In the genomic region with DNA sequence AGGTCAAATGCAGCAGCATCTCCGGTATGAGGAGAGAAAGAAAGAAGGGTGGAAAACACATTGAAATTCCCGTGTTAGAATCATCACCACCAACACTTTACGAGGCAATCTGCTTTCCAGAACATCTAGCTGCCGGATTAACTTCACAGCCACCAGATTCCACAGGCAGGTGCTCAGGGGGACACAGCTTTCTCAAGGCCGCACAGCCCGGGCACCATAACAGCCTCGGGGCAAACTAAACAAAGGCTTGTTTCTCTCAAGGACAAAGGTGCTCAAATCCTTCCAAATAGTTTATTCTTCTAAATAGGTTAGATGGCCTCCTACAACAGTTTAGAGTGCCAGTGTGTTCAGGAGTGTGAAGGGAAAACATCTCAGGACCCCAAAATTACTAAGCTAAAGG, we compare ENCODE assay signal across 16 cellular contexts.
"Had no signal": no experiment of that assay in that cellular context is flagged by ENCODE, and none has a peak within 500 bp of the region (broad histone marks: within the 10 kb centered on the region; RNA-seq: fewer than 3 reads in every experiment).

No MANE protein-coding gene starts in this region.

- H3K9me3 ChIP-seq: colonic mucosa, esophagus muscularis mucosa, left lung, thyroid gland, uterus had no signal

- H3K36me3 ChIP-seq: colonic mucosa, esophagus muscularis mucosa, left lung, thyroid gland, uterus had no signal

- H3K9me3 Mint-ChIP-seq: activated CD4-positive, alpha-beta memory T cell treated with anti-CD3 and anti-CD28 coated beads for 36 hours; activated T-helper 2 cell treated with anti-CD3 and anti-CD28 coated beads, Interferon-gamma antibody, Interleukin-2, Interleukin-4, amounts not matched to agents 10 μg/mL and 5 μg/mL and 100 μg/mL, durations not matched to agents 14 hours and 24 hours and 36 hours; stimulated activated memory B cell treated with anti-CD40 and anti-IgM and Interleukin-4, amounts not matched to agents 10 μg/mL and 1 μg/mL and 100 μg/mL, for 72 hours had no signal

- ATAC-seq: activated CD8-positive, alpha-beta memory T cell treated with anti-CD3 and anti-CD28 coated beads, Interleukin-2, amount 10 ng/mL, durations not matched to agents 7 days and 5 days; left lung; stimulated activated memory B cell treated with anti-CD40 and anti-IgM and Interleukin-4, amounts not matched to agents 10 μg/mL and 1 μg/mL and 100 μg/mL, for 72 hours had no signal

- H3K27ac ChIP-seq: colonic mucosa, esophagus muscularis mucosa, left lung, thyroid gland, uterus had no signal

- H3K4me3 Mint-ChIP-seq: activated CD4-positive, alpha-beta memory T cell treated with anti-CD3 and anti-CD28 coated beads for 36 hours; activated CD8-positive, alpha-beta memory T cell treated with anti-CD3 and anti-CD28 coated beads, Interleukin-2, amount 10 ng/mL, durations not matched to agents 7 days and 5 days; stimulated activated memory B cell treated with anti-CD40 and anti-IgM and Interleukin-4, amounts not matched to agents 10 μg/mL and 1 μg/mL and 100 μg/mL, for 72 hours had no signal

- H3K36me3 Mint-ChIP-seq: activated CD4-positive, alpha-beta memory T cell treated with anti-CD3 and anti-CD28 coated beads for 36 hours; activated CD8-positive, alpha-beta memory T cell treated with anti-CD3 and anti-CD28 coated beads, Interleukin-2, amount 10 ng/mL, durations not matched to agents 7 days and 5 days; stimulated activated memory B cell treated with anti-CD40 and anti-IgM and Interleukin-4, amounts not matched to agents 10 μg/mL and 1 μg/mL and 100 μg/mL, for 72 hours had no signal

- H3K4me3 ChIP-seq: colonic mucosa, esophagus muscularis mucosa, left lung, thyroid gland, uterus had no signal

- H3K4me1 Mint-ChIP-seq: activated CD8-positive, alpha-beta memory T cell treated with anti-CD3 and anti-CD28 coated beads, Interleukin-2, amount 10 ng/mL, durations not matched to agents 7 days and 5 days; stimulated activated memory B cell treated with anti-CD40 and anti-IgM and Interleukin-4, amounts not matched to agents 10 μg/mL and 1 μg/mL and 100 μg/mL, for 72 hours had no signal

- H3K27ac Mint-ChIP-seq: activated CD4-positive, alpha-beta memory T cell treated with anti-CD3 and anti-CD28 coated beads for 36 hours; activated CD8-positive, alpha-beta memory T cell treated with anti-CD3 and anti-CD28 coated beads, Interleukin-2, amount 10 ng/mL, durations not matched to agents 7 days and 5 days; activated T-helper 2 cell treated with anti-CD3 and anti-CD28 coated beads, Interferon-gamma antibody, Interleukin-2, Interleukin-4, amounts not matched to agents 10 μg/mL and 5 μg/mL and 100 μg/mL, durations not matched to agents 14 hours and 24 hours and 36 hours; stimulated activated memory B cell treated with anti-CD40 and anti-IgM and Interleukin-4, amounts not matched to agents 10 μg/mL and 1 μg/mL and 100 μg/mL, for 72 hours had no signal

- H3K4me1 ChIP-seq: colonic mucosa, left lung, thyroid gland, uterus had no signal

- H3K27me3 ChIP-seq: colonic mucosa, esophagus muscularis mucosa, left lung, thyroid gland, uterus had no signal

- DNase-seq: activated CD4-positive, alpha-beta memory T cell treated with anti-CD3 and anti-CD28 coated beads for 36 hours; activated CD8-positive, alpha-beta memory T cell treated with anti-CD3 and anti-CD28 coated beads, Interleukin-2, amount 10 ng/mL, durations not matched to agents 7 days and 5 days; activated naive CD4-positive, alpha-beta T cell treated with anti-CD3 and anti-CD28 coated beads, Interleukin-2, amount 50 U/mL, for 16 hours; activated T-cell treated with anti-CD3 and anti-CD28 coated beads, Interleukin-2, amount 50 U/mL, for 1 hour; amniotic stem cell; central memory CD4-positive, alpha-beta T cell; colonic mucosa; hippocampal formation; kidney; left lung; stimulated activated CD4-positive, alpha-beta T cell treated with anti-CD3 and anti-CD28 coated beads, Interleukin-2, amount 100 ng/mL, for 24 hours; thyroid gland had no signal
